16 cellular contexts compared by ENCODE assay signal in genomic region chr1:180386740-180387367, GRCh38.
DNase-seq lines count a peak whose midpoint lies in the region; ATAC-seq, FAIRE-seq and TF ChIP-seq lines count a peak whose summit lies in the region.
"Had no signal": no experiment of that assay in that cellular context is flagged by ENCODE, and none has a peak within 500 bp of the region (broad histone marks: within the 10 kb centered on the region; RNA-seq: fewer than 3 reads in every experiment).

No MANE protein-coding gene starts in this region.

- ATAC-seq in activated CD4-positive, CD25-positive, alpha-beta regulatory T cell treated with anti-CD3 and anti-CD28 coated beads, Interleukin-2, amount 50 U/mL, for 24 hours, result peak; percentile 44 to 74
- no peak for ATAC-seq in GM12878
- ATAC-seq: HepG2 had no signal

- H3K27me3 ChIP-seq in GM12878 (replicated peaks in 1 of 2; ENCODE audit: control insufficient read depth in 2 of 2, insufficient read depth in 2 of 2, low read length in 1 of 2), result no peaks in the 10 kb centered on the region
- H3K27me3 ChIP-seq: BLaER1 treated with 17β-estradiol and CSF1 and Interleukin-3, amounts not matched to agents 10 nM and 100 nM had no signal

- TF ChIP-seq EP300 in GM12878 (IDR thresholded peaks at IDR 0.05; ENCODE audit: borderline replicate concordance in 1 of 2, control insufficient read depth in 1 of 2, low read depth in 2 of 2, low read length in 2 of 2), result no peak

- RAD21 ChIA-PET in GM12878 (lab: Charles Lee; ENCODE audit: unreplicated experiment), result no interaction called here

- TF ChIP-seq POLR2A in GM12878 (IDR thresholded peaks at IDR 0.05; ENCODE audit: low read depth, low read length) (no peak), lower leg skin (IDR thresholded peaks at IDR 0.05) (no peak)

- H3K4me2 ChIP-seq in GM12878 (ENCODE audit: control insufficient read depth, insufficient read depth), result peak overlapping the region; percentile 7; the same call in 1 of the 2 replicates
- H3K4me2 ChIP-seq: BLaER1 treated with 17β-estradiol and CSF1 and Interleukin-3, amounts not matched to agents 10 nM and 100 nM had no signal

- H3K4me3 ChIP-seq in GM12878 (no peak overlapping the region), lower leg skin (ENCODE audit: low read depth, poor library complexity, severe bottlenecking) (no peak overlapping the region)
- H3K4me3 ChIP-seq: BLaER1 treated with 17β-estradiol and CSF1 and Interleukin-3, amounts not matched to agents 10 nM and 100 nM had no signal

- H3K4me1 ChIP-seq in GM12878 (ENCODE audit: control insufficient read depth, insufficient read depth, low read length), result peaks cover 5% of the 10 kb centered on the region; the same call in 1 of the 2 replicates
- H3K4me1 ChIP-seq: BLaER1 treated with 17β-estradiol and CSF1 and Interleukin-3, amounts not matched to agents 10 nM and 100 nM had no signal

- no peaks in the 10 kb centered on the region for H4K20me1 ChIP-seq in GM12878 (ENCODE audit: control insufficient read depth, insufficient read depth)

- DNase-seq in activated CD4-positive, CD25-positive, alpha-beta regulatory T cell (lab: John Stamatoyannopoulos, UW), result no peak
- DNase-seq in GM13976 (ENCODE audit: low spot score), result peak; percentile 16
- DNase-seq in M059J (ENCODE audit: low read depth), result peak; percentile 15
- DNase-seq in GM12878 (ENCODE audit: low read depth, low spot score), result no peak
- DNase-seq in lower leg skin (ENCODE audit: low spot score in 2 of 2), result no peak
- DNase-seq in stimulated activated CD4-positive, alpha-beta T cell treated with anti-CD3 and anti-CD28 coated beads, Interleukin-12 subunit alpha, Interleukin-12 subunit beta, amount 100 ng/mL, for 4 hours, result no peak
- DNase-seq in RPMI8226, result no peak
- DNase-seq: EL, Karpas-422, NCI-H187 treated with DMSO at 0.1 percent for 48 hours, NCI-H2171, NCI-H510A had no signal

- no peak overlapping the region for H3K9ac ChIP-seq in GM12878 (ENCODE audit: control insufficient read depth, insufficient read depth, low read length)
- H3K9ac ChIP-seq: BLaER1 treated with 17β-estradiol and CSF1 and Interleukin-3, amounts not matched to agents 10 nM and 100 nM had no signal

- no peak for TF ChIP-seq CTCF in GM13976 (IDR thresholded peaks at IDR 0.05; ENCODE audit: borderline replicate concordance, control extremely low read depth, extremely low read depth, insufficient read depth, missing control alignments)
- no peak for TF ChIP-seq CTCF in GM12878 (IDR thresholded peaks at IDR 0.05 in 2 of 3, conservative IDR thresholded peaks at IDR 0.05 in 1 of 3; ENCODE audit: control insufficient read depth in 2 of 3, extremely low read depth in 1 of 3, insufficient read depth in 1 of 3, low read depth in 3 of 3, low read length in 3 of 3)
- no peak for TF ChIP-seq CTCF in lower leg skin (IDR thresholded peaks at IDR 0.05)

- BruUV-seq in GM12878 (replicated peaks; lab: Mats Ljungman, UMichigan), result no TSS peak

- SMC1A ChIA-PET in GM12878 (lab: Charles Lee; ENCODE audit: uncharacterized antibody, unreplicated experiment), result no interaction called here

- in situ Hi-C loops in GM13976 (cut with MboI; ENCODE audit: low sequenced_read_pairs, unreplicated experiment), result no loop called here
- in situ Hi-C loops in GM12878 (cut with MboI), result no loop called here

- no peak overlapping the region for H2AFZ ChIP-seq in GM12878 (ENCODE audit: control insufficient read depth, low read depth, low read length)

- CTCF ChIA-PET in GM12878 (lab: Yijun Ruan, JAX), result interaction anchor here (1.4 kb wide), 1 partner anchor 30 kb away, joined by 3 read pairs; no protein-coding TSS in a partner anchor

- H3K9me3 ChIP-seq in GM12878 (replicated peaks; ENCODE audit: control insufficient read depth, insufficient read depth, low read length), result peaks cover 11% of the 10 kb centered on the region; the same call in 2 of the 3 replicates

- H3K36me3 ChIP-seq in GM12878 (ENCODE audit: control insufficient read depth in 2 of 2, insufficient read depth in 2 of 2, low read length in 1 of 2), result no peaks in the 10 kb centered on the region

- WGBS in GM12878 (ENCODE audit: insufficient coverage, insufficient replicate concordance, low lambda C conversion rate, missing lambda C conversion rate), result 35% methylated on average over 4 of the region's 4 CpGs
- 93 to 94% methylated on average over 4 of the region's 4 CpGs for WGBS in lower leg skin, 2 donors

- H3K27ac ChIP-seq in GM12878 (ENCODE audit: control insufficient read depth, insufficient read depth), result peak overlapping the region; percentile 48; the same call in 1 of the 2 replicates
- H3K27ac ChIP-seq: 22Rv1; BLaER1 treated with 17β-estradiol and CSF1 and Interleukin-3, amounts not matched to agents 10 nM and 100 nM had no signal

- FAIRE-seq in GM12878 (lab: Jason Lieb, UNC), result peak; percentile 44
- FAIRE-seq: HepG2 had no signal

- no peaks in the 10 kb centered on the region for H3K79me2 ChIP-seq in GM12878 (ENCODE audit: control insufficient read depth, insufficient read depth, low read length)

- no peak for TF ChIP-seq RAD21 in GM12878 (IDR thresholded peaks at IDR 0.05; ENCODE audit: insufficient read depth, low read depth, low read length)

- POLR2A ChIA-PET in GM12878 (lab: Charles Lee), result no interaction called here

- intact Hi-C loops in GM12878 (cut with micrococcal nuclease; ENCODE audit: unreplicated experiment), result no loop called here
- intact Hi-C loops in lower leg skin (cut with DNase I; ENCODE audit: low total_unique reads), result no loop called here

TF ChIP-seq in GM12878, 131 proteins besides CTCF, POLR2A, EP300 and RAD21 (continues in another document):
- TF ChIP-seq MAX (IDR thresholded peaks at IDR 0.05; ENCODE audit: low read depth, low read length) (no peak), ELK1 (IDR thresholded peaks at IDR 0.05; ENCODE audit: low read depth, low read length) (no peak), NFYA (IDR thresholded peaks at IDR 0.05; ENCODE audit: borderline replicate concordance, low read depth, low read length) (no peak), BCLAF1 (IDR thresholded peaks at IDR 0.05) (no peak), EZH2 (IDR thresholded peaks at IDR 0.05; ENCODE audit: borderline replicate concordance, control insufficient read depth, low read depth, low read length) (no peak), KDM1A (IDR thresholded peaks at IDR 0.05; ENCODE audit: borderline replicate concordance) (no peak), MYC (IDR thresholded peaks at IDR 0.05; ENCODE audit: insufficient read depth, insufficient read length, insufficient replicate concordance, low read length, severe bottlenecking) (no peak), ATF7 (IDR thresholded peaks at IDR 0.05; ENCODE audit: low read depth) (no peak), MEF2A (IDR thresholded peaks at IDR 0.05; ENCODE audit: insufficient read depth, low read depth, low read length) (0 out of 2 replicates have a peak, but pooled peaks have one; percentile 4), ZNF384 (IDR thresholded peaks at IDR 0.05; ENCODE audit: borderline replicate concordance, low read depth, low read length) (no peak), BHLHE40 (IDR thresholded peaks at IDR 0.05; ENCODE audit: borderline replicate concordance in 1 of 2, low read depth in 2 of 2, low read length in 1 of 2) (no peak), KAT2A (conservative IDR thresholded peaks at IDR 0.05; ENCODE audit: control insufficient read depth, low read depth, low read length) (no peak), NFIC (IDR thresholded peaks at IDR 0.05; ENCODE audit: low read depth, low read length) (no peak)
- TF ChIP-seq, protein P1, sequence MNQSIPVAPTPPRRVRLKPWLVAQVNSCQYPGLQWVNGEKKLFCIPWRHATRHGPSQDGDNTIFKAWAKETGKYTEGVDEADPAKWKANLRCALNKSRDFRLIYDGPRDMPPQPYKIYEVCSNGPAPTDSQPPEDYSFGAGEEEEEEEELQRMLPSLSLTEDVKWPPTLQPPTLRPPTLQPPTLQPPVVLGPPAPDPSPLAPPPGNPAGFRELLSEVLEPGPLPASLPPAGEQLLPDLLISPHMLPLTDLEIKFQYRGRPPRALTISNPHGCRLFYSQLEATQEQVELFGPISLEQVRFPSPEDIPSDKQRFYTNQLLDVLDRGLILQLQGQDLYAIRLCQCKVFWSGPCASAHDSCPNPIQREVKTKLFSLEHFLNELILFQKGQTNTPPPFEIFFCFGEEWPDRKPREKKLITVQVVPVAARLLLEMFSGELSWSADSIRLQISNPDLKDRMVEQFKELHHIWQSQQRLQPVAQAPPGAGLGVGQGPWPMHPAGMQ (IDR thresholded peaks at IDR 0.05; ENCODE audit: borderline replicate concordance), result no peak

Comparison
In these comparisons a context has a peak if more than half of its experiments do, and no peak if none do; other contexts are left out.
1. DNase-seq: peak in GM13976 (single experiment) and M059J (single experiment); none in activated CD4-positive, CD25-positive, alpha-beta regulatory T cell (0 of 4), GM12878 (single experiment), lower leg skin (0 of 2), stimulated activated CD4-positive, alpha-beta T cell treated with anti-CD3 and anti-CD28 coated beads, Interleukin-12 subunit alpha, Interleukin-12 subunit beta, amount 100 ng/mL, for 4 hours (single experiment) and RPMI8226 (single experiment).